ENCODE assay signal across 29 cellular contexts in the genomic region with DNA sequence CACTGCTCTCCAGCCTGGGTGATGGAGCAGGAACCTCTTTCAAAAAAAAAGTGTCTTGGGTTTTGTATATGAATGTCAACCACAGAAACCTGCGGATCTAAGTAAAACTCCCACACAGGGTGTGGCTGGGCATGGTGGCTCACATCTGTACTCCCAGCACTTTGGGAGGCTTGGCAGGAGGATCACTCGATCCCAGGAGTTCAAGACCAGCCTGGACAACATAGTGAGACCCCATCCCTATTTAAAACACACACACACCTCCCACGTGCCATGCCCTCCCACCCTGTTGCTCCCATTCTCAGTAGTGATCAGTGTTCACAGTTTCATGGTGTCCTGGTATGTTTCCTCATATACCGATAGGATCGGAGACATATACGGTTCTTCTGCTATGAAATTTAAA. TPM values are rescaled to one million over a fixed set of nuclear protein-coding genes. Genes with fewer than 3 reads are reported as not detected.
"Had no signal": no experiment of that assay in that cellular context is flagged by ENCODE, and none has a peak within 500 bp of the region (broad histone marks: within the 10 kb centered on the region; RNA-seq: fewer than 3 reads in every experiment).

No MANE protein-coding gene starts in this region.

- H3K27ac ChIP-seq: brain microvascular endothelial cell, epithelial cell of prostate, esophagus squamous epithelium, heart right ventricle, skin epidermis, stomach, thyroid gland, VCaP had no signal

- DNase-seq: activated CD4-positive, alpha-beta T cell treated with anti-CD3 and anti-CD28 coated beads, Interleukin-2, amount 50 U/mL, for 1 hour; activated CD4-positive, CD25-positive, alpha-beta regulatory T cell treated with anti-CD3 and anti-CD28 coated beads, Interleukin-2, amount 50 U/mL, for 72 hours; activated CD8-positive, alpha-beta memory T cell treated with anti-CD3 and anti-CD28 coated beads, Interleukin-2, amount 10 ng/mL, durations not matched to agents 7 days and 5 days; activated CD8-positive, alpha-beta T cell treated with anti-CD3 and anti-CD28 coated beads, Interleukin-2, amount 10 ng/mL, durations not matched to agents 7 days and 5 days; activated gamma-delta T cell treated with Interleukin-2 at 50 U/mL for 16 hours; activated naive CD4-positive, alpha-beta T cell treated with anti-CD3 and anti-CD28 coated beads, Interleukin-2, amount 50 U/mL, for 16 hours; amniotic stem cell; brain microvascular endothelial cell; caudate nucleus; esophagus squamous epithelium; foreskin melanocyte; heart right ventricle; kidney glomerular epithelial cell; mesendoderm; stimulated activated CD4-positive, alpha-beta T cell treated with anti-CD3 and anti-CD28 coated beads, Interleukin-4, amount 100 ng/mL, for 24 hours; stomach; thyroid gland had no signal

- ATAC-seq: activated CD8-positive, alpha-beta memory T cell treated with anti-CD3 and anti-CD28 coated beads, Interleukin-2, amount 10 ng/mL, durations not matched to agents 7 days and 5 days; activated CD8-positive, alpha-beta T cell treated with anti-CD3 and anti-CD28 coated beads, Interleukin-2, amount 10 ng/mL, durations not matched to agents 7 days and 5 days; activated T-helper 17 cell treated with anti-CD3 and anti-CD28 coated beads, Interleukin-2, amount 50 U/mL, for 72 hours; heart right ventricle; left lobe of liver; mucosa of descending colon; natural killer cell treated with Interleukin-12 subunit alpha and Interleukin-12 subunit beta and Interleukin-15 and Interleukin-18, amount 100 ng/mL, for 72 hours; sciatic nerve; stimulated activated effector memory CD8-positive, alpha-beta T cell treated with anti-CD3 and anti-CD28 coated beads, Interleukin-12 subunit alpha, Interleukin-12 subunit beta, amount 100 ng/mL, for 72 hours had no signal

- H3K4me3 ChIP-seq: esophagus squamous epithelium, heart right ventricle, lung, mucosa of descending colon, skin epidermis, stomach, thyroid gland had no signal

- FAIRE-seq: astrocyte had no signal

- H3K9me3 ChIP-seq: esophagus squamous epithelium, heart right ventricle, mucosa of descending colon, stomach, thyroid gland had no signal

- H3K36me3 Mint-ChIP-seq: natural killer cell treated with Interleukin-12 subunit alpha and Interleukin-12 subunit beta and Interleukin-15 and Interleukin-18, amount 100 ng/mL, for 72 hours had no signal

- H3K9me3 Mint-ChIP-seq: activated T-helper 17 cell treated with anti-CD3 and anti-CD28 coated beads, Interleukin-2, amount 50 U/mL, for 72 hours; natural killer cell treated with Interleukin-12 subunit alpha and Interleukin-12 subunit beta and Interleukin-15 and Interleukin-18, amount 100 ng/mL, for 72 hours; stimulated activated effector memory CD8-positive, alpha-beta T cell treated with anti-CD3 and anti-CD28 coated beads, Interleukin-12 subunit alpha, Interleukin-12 subunit beta, amount 100 ng/mL, for 72 hours had no signal

- H3K4me1 Mint-ChIP-seq: activated T-helper 17 cell treated with anti-CD3 and anti-CD28 coated beads, Interleukin-2, amount 50 U/mL, for 72 hours; stimulated activated effector memory CD8-positive, alpha-beta T cell treated with anti-CD3 and anti-CD28 coated beads, Interleukin-12 subunit alpha, Interleukin-12 subunit beta, amount 100 ng/mL, for 72 hours had no signal

- H3K27ac Mint-ChIP-seq: activated CD8-positive, alpha-beta memory T cell treated with anti-CD3 and anti-CD28 coated beads, Interleukin-2, amount 10 ng/mL, durations not matched to agents 7 days and 5 days; activated CD8-positive, alpha-beta T cell treated with anti-CD3 and anti-CD28 coated beads, Interleukin-2, amount 10 ng/mL, durations not matched to agents 7 days and 5 days had no signal

- H3K4me1 ChIP-seq: esophagus squamous epithelium, heart right ventricle, stomach, thyroid gland had no signal

- H3K27me3 Mint-ChIP-seq: activated CD8-positive, alpha-beta memory T cell treated with anti-CD3 and anti-CD28 coated beads, Interleukin-2, amount 10 ng/mL, durations not matched to agents 7 days and 5 days; activated T-helper 17 cell treated with anti-CD3 and anti-CD28 coated beads, Interleukin-2, amount 50 U/mL, for 72 hours; natural killer cell treated with Interleukin-12 subunit alpha and Interleukin-12 subunit beta and Interleukin-15 and Interleukin-18, amount 100 ng/mL, for 72 hours had no signal

- H3K4me3 Mint-ChIP-seq: activated CD8-positive, alpha-beta memory T cell treated with anti-CD3 and anti-CD28 coated beads, Interleukin-2, amount 10 ng/mL, durations not matched to agents 7 days and 5 days; activated CD8-positive, alpha-beta T cell treated with anti-CD3 and anti-CD28 coated beads, Interleukin-2, amount 10 ng/mL, durations not matched to agents 7 days and 5 days; activated T-helper 17 cell treated with anti-CD3 and anti-CD28 coated beads, Interleukin-2, amount 50 U/mL, for 72 hours; natural killer cell treated with Interleukin-12 subunit alpha and Interleukin-12 subunit beta and Interleukin-15 and Interleukin-18, amount 100 ng/mL, for 72 hours; stimulated activated effector memory CD8-positive, alpha-beta T cell treated with anti-CD3 and anti-CD28 coated beads, Interleukin-12 subunit alpha, Interleukin-12 subunit beta, amount 100 ng/mL, for 72 hours had no signal

RNA-seq across cellular contexts. Expression of a gene that starts 21.4 kb away (rescaled TPM):
- total RNA-seq: glomerular endothelial cell had no signal
